Comparison of ENCODE assay signal across 1 cellular context in the genomic region with DNA sequence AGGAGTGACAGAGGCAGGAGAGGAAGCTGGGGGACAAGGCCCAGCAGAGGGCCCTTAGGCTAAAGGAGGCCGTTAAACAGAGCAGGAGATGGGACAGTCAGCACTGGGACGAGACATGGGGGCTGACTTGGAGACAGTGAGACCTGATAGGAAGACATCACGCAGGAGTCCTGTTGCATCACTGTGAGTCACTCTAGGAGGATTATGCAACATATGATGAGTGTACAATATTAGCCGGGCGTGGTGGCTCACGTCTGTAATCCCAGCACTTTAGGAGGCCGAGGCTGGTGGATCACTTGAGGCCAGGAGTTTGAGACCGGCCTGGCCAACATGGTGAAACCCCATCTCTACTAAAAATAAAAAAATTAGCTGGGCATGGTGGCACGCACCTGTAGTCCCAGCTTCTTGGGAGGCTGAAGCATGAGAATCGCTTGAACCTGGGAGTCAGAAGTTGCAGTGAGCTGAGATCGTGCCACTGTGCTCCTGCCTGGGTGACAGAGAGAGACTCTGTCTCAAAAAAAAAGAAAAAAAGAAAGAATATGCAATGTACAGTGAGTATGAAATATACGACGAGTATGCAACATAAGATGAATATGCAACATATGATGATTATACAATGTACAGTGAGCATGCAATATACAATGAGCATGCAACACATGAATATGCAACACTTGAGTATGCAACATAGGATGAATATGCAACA.
A peak's percentile ranks its signal among the peaks of the same experiment; 100 is the strongest.
TF ChIP-seq lines count a peak whose summit lies in the region.

No MANE protein-coding gene starts in this region.

TF ChIP-seq in A549, 52 proteins besides CTCF, POLR2A, EP300 and RAD21 (continued from another document):
- TF ChIP-seq E2F6 (IDR thresholded peaks at IDR 0.05; ENCODE audit: borderline replicate concordance, low read depth), result peak; percentile 74; the same call in 1 of the 2 replicates
